20 cellular contexts compared by ENCODE assay signal in the genomic region with DNA sequence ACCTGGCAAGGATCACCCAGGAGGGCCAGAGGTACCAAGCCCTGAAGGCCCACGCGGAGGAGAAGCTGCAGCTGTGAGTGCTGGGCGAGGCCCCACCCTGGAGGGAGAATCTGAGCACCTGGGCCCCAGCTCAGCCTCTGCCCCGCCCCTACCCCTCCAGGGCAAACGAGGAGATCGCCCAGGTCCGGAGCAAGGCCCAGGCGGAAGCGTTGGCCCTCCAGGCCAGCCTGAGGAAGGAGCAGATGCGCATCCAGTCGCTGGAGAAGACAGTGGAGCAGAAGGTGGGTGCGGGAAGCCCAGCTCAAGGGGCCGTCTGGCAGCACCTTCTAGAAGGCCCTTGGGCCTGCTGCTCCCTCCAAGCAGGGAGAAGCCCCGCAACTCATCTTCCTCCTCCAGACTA. TPM values are rescaled to one million over a fixed set of nuclear protein-coding genes. Genes with fewer than 3 reads are reported as not detected.
A peak's percentile ranks its signal among the peaks of the same experiment; 100 is the strongest.
DNase-seq lines count a peak whose midpoint lies in the region; ATAC-seq and TF ChIP-seq lines count a peak whose summit lies in the region.
"Had no signal": no experiment of that assay in that cellular context is flagged by ENCODE, and none has a peak within 500 bp of the region (broad histone marks: within the 10 kb centered on the region; RNA-seq: fewer than 3 reads in every experiment).

No MANE protein-coding gene starts in this region.

- ATAC-seq in activated T-cell treated with anti-CD3 and anti-CD28 coated beads, Interleukin-2, amount 50 U/mL, for 4 hours = no peak
- ATAC-seq in right lobe of liver = no peak
- ATAC-seq: HCT116, K562, SK-N-SH treated with all-trans-retinoic acid at 6 μM for 48 hours had no signal

- no peak for DNase-seq in activated T-cell treated with anti-CD3 and anti-CD28 coated beads, Interleukin-2, amount 50 U/mL, for 24 hours
- no peak for DNase-seq in activated T-cell treated with anti-CD3 and anti-CD28 coated beads, Interleukin-2, amount 50 U/mL, for 4 hours
- DNase-seq in A673 (ENCODE audit: low spot score) (no peak), SK-N-MC (ENCODE audit: low read depth, low spot score) (no peak), right lobe of liver (no peak), HEK293T (ENCODE audit: extremely low spot score) (no peak), NCI-H748 treated with DMSO at 0.1 percent for 48 hours (lab: John Stamatoyannopoulos, UW) (no peak)
- DNase-seq in effector CD4-positive, alpha-beta T cell = no peak
- DNase-seq: EL, GF-D8, MM.1S, NCI-H1105, NCI-H146, NCI-H2029, NCI-H2227 treated with DMSO at 0.1 percent for 48 hours, NCI-H510A, SIG-M5 had no signal

- CTCF ChIA-PET in A673 (lab: Charles Lee) = no interaction called here
- CTCF ChIA-PET in HEK293T (lab: Yijun Ruan, JAX) = interaction anchor here (0.7 to 6.6 kb wide), 4 partner anchors 14 to 74 kb away, joined by 3 to 116 read pairs (median 4); no protein-coding TSS in a partner anchor

- H3K9me3 ChIP-seq in A673 (ENCODE audit: low read depth, low read length, poor library complexity, severe bottlenecking) (no peaks in the 10 kb centered on the region), SK-N-MC (ENCODE audit: low read depth, low read length) (no peaks in the 10 kb centered on the region), right lobe of liver (no peaks in the 10 kb centered on the region)

- BruUV-seq in A673 (replicated peaks; lab: Mats Ljungman, UMichigan) = TSS peak; percentile 33

- intact Hi-C loops in A673 (cut with micrococcal nuclease; ENCODE audit: unreplicated experiment) (no loop called here), right lobe of liver (cut with DNase I) (loop anchor here in 1 of 2 donors (10.0 kb wide), 1 partner anchor 160 kb away; no protein-coding TSS in a partner anchor)

- no peaks in the 10 kb centered on the region for H3K27me3 Mint-ChIP-seq in activated T-cell treated with anti-CD3 and anti-CD28 coated beads, Interleukin-2, amount 50 U/mL, for 24 hours
- no peaks in the 10 kb centered on the region for H3K27me3 Mint-ChIP-seq in activated T-cell treated with anti-CD3 and anti-CD28 coated beads, Interleukin-2, amount 50 U/mL, for 4 hours (ENCODE audit: low read depth)

- no peaks in the 10 kb centered on the region for H3K4me1 ChIP-seq in A673 (ENCODE audit: insufficient read depth, low read length, poor library complexity, severe bottlenecking)
- peaks cover 0 to 17% (median 3%) of the 10 kb centered on the region in 4 donors for H3K4me1 ChIP-seq in right lobe of liver

- H3K36me3 ChIP-seq in A673 (ENCODE audit: insufficient read depth, low read length, poor library complexity, severe bottlenecking) = peaks cover 48% of the 10 kb centered on the region
- H3K36me3 ChIP-seq in SK-N-MC (ENCODE audit: insufficient read depth, low read length) = peaks cover 39% of the 10 kb centered on the region
- H3K36me3 ChIP-seq in right lobe of liver = peaks cover 0 to 1% (median 0%) of the 10 kb centered on the region in 4 donors

- no peak overlapping the region for H3K4me3 ChIP-seq in A673 (ENCODE audit: low read depth, low read length, poor library complexity, severe bottlenecking)
- H3K4me3 ChIP-seq in SK-N-MC = no peak overlapping the region
- H3K4me3 ChIP-seq in right lobe of liver = no peak overlapping the region
- H3K4me3 ChIP-seq: K562 had no signal

- peaks cover 58% of the 10 kb centered on the region for H3K36me3 Mint-ChIP-seq in activated T-cell treated with anti-CD3 and anti-CD28 coated beads, Interleukin-2, amount 50 U/mL, for 24 hours (ENCODE audit: low read depth)
- H3K36me3 Mint-ChIP-seq in activated T-cell treated with anti-CD3 and anti-CD28 coated beads, Interleukin-2, amount 50 U/mL, for 4 hours (ENCODE audit: insufficient read depth) = peaks cover 9% of the 10 kb centered on the region

- H3K9ac ChIP-seq in SK-N-MC (ENCODE audit: insufficient read length) = no peak overlapping the region

- H3K4me1 Mint-ChIP-seq in activated T-cell treated with anti-CD3 and anti-CD28 coated beads, Interleukin-2, amount 50 U/mL, for 24 hours (ENCODE audit: low read depth) = no peaks in the 10 kb centered on the region
- H3K4me1 Mint-ChIP-seq in activated T-cell treated with anti-CD3 and anti-CD28 coated beads, Interleukin-2, amount 50 U/mL, for 4 hours (ENCODE audit: low read depth) = no peaks in the 10 kb centered on the region

- WGBS in right lobe of liver (ENCODE audit: insufficient coverage, low coverage, low lambda C conversion rate, missing lambda C conversion rate) = 79% methylated on average over 2 of the region's 14 CpGs

- no peak for TF ChIP-seq POLR2A in right lobe of liver (IDR thresholded peaks at IDR 0.05)

- no peak overlapping the region for H3K4me3 Mint-ChIP-seq in activated T-cell treated with anti-CD3 and anti-CD28 coated beads, Interleukin-2, amount 50 U/mL, for 24 hours
- no peak overlapping the region for H3K4me3 Mint-ChIP-seq in activated T-cell treated with anti-CD3 and anti-CD28 coated beads, Interleukin-2, amount 50 U/mL, for 4 hours

- POLR2A ChIA-PET in A673 (lab: Charles Lee; ENCODE audit: low non-redundant PET) = no interaction called here
- POLR2A ChIA-PET in HEK293T (lab: Yijun Ruan, JAX) = interaction anchor here (0.6 to 1.8 kb wide), 4 partner anchors 15 to 64 kb away, joined by 3 to 5 read pairs (median 4); a partner anchor contains a TSS

- no peaks in the 10 kb centered on the region for H3K9me3 Mint-ChIP-seq in activated T-cell treated with anti-CD3 and anti-CD28 coated beads, Interleukin-2, amount 50 U/mL, for 24 hours
- H3K9me3 Mint-ChIP-seq in activated T-cell treated with anti-CD3 and anti-CD28 coated beads, Interleukin-2, amount 50 U/mL, for 4 hours = no peaks in the 10 kb centered on the region

- H3K27me3 ChIP-seq in A673 (replicated peaks; ENCODE audit: insufficient read depth, low read depth, low read length, poor library complexity) (no peaks in the 10 kb centered on the region), right lobe of liver (no peaks in the 10 kb centered on the region)

- peak overlapping the region; percentile 67 for H3K27ac Mint-ChIP-seq in activated T-cell treated with anti-CD3 and anti-CD28 coated beads, Interleukin-2, amount 50 U/mL, for 24 hours

- TF ChIP-seq CTCF in A673 (conservative IDR thresholded peaks at IDR 0.05; ENCODE audit: low read depth, low read length) (no peak), right lobe of liver (IDR thresholded peaks at IDR 0.05) (no peak)

- H3K27ac ChIP-seq in A673 (ENCODE audit: low read depth, low read length, poor library complexity, severe bottlenecking) = no peak overlapping the region
- H3K27ac ChIP-seq in SK-N-MC = 0 out of 2 replicates have a peak overlapping the region, but pooled peaks have one; percentile 2
- peak overlapping the region; percentile 16 to 61 (median 33) for H3K27ac ChIP-seq in right lobe of liver

TF ChIP-seq in HEK293T, 16 proteins besides CTCF, POLR2A, EP300 and RAD21:
- TF ChIP-seq CTBP1 (IDR thresholded peaks at IDR 0.05; ENCODE audit: borderline replicate concordance) (no peak), LEF1 (IDR thresholded peaks at IDR 0.05; ENCODE audit: borderline replicate concordance) (no peak), TARDBP (IDR thresholded peaks at IDR 0.05) (no peak), SP1 (IDR thresholded peaks at IDR 0.05) (no peak), FOXA1 (IDR thresholded peaks at IDR 0.05) (no peak), FOXM1 (IDR thresholded peaks at IDR 0.05; ENCODE audit: borderline replicate concordance) (no peak), HDGF (IDR thresholded peaks at IDR 0.05; ENCODE audit: borderline replicate concordance) (no peak), BHLHE40 (IDR thresholded peaks at IDR 0.05; ENCODE audit: borderline replicate concordance) (no peak), L3MBTL2 (conservative IDR thresholded peaks at IDR 0.05) (no peak), ARNT (IDR thresholded peaks at IDR 0.05) (no peak), SUZ12 (IDR thresholded peaks at IDR 0.05) (no peak)
- TF ChIP-seq, protein P1, sequence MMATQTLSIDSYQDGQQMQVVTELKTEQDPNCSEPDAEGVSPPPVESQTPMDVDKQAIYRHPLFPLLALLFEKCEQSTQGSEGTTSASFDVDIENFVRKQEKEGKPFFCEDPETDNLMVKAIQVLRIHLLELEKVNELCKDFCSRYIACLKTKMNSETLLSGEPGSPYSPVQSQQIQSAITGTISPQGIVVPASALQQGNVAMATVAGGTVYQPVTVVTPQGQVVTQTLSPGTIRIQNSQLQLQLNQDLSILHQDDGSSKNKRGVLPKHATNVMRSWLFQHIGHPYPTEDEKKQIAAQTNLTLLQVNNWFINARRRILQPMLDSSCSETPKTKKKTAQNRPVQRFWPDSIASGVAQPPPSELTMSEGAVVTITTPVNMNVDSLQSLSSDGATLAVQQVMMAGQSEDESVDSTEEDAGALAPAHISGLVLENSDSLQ (IDR thresholded peaks at IDR 0.05) = no peak

RNA-seq across cellular contexts. Expression of a gene that starts 23.2 kb away (rescaled TPM):
- 10 to 100 TPM; 53.1 to 75.0 (median 69.3) TPM for total RNA-seq in activated T-cell treated with anti-CD3 and anti-CD28 coated beads, Interleukin-2, amount 50 U/mL, for 4 hours
- total RNA-seq in A673 (2021) (224 and 246 TPM in 2 replicates), right lobe of liver (1 to 10 TPM; 2.2 to 5.7 (median 4.8) TPM)

RNA-seq across cellular contexts. Expression of a gene that starts 23.4 kb away (rescaled TPM):
- total RNA-seq in activated T-cell treated with anti-CD3 and anti-CD28 coated beads, Interleukin-2, amount 50 U/mL, for 4 hours = 10 to 100 TPM; 17.4 to 21.8 (median 17.6) TPM
- total RNA-seq in A673 (2021) = 28.8 and 33.4 TPM in 2 replicates
- total RNA-seq in right lobe of liver = 10 to 100 TPM; 13.8 to 51.0 (median 25.4) TPM

RNA-seq across cellular contexts. Expression of a gene that starts 32.4 kb away (rescaled TPM):
- total RNA-seq in activated T-cell treated with anti-CD3 and anti-CD28 coated beads, Interleukin-2, amount 50 U/mL, for 4 hours = 100 to 1,000 TPM; 131 to 171 (median 147) TPM
- 85.5 and 89.5 TPM in 2 replicates for total RNA-seq in A673 (2021)
- 10 to 100 TPM; 13.1 to 30.8 (median 14.7) TPM for total RNA-seq in right lobe of liver

RNA-seq across cellular contexts. Expression of a gene that starts 48.5 kb away (rescaled TPM):
- under 1 TPM; 0.08 to 0.30 (median 0.29) TPM for total RNA-seq in activated T-cell treated with anti-CD3 and anti-CD28 coated beads, Interleukin-2, amount 50 U/mL, for 4 hours
- 4.7 and 5.5 TPM in 2 replicates for total RNA-seq in A673 (2021)
- 10 to 100 TPM; 14.3 to 30.0 (median 25.7) TPM for total RNA-seq in right lobe of liver

Comparison
In these comparisons a context has a peak if more than half of its experiments do, and no peak if none do; other contexts are left out.
1. RNA of a gene that starts 23.2 kb away (total RNA-seq): 224 to 246 TPM in A673 and 53.1 to 75.0 TPM in activated T-cell treated with anti-CD3 and anti-CD28 coated beads, Interleukin-2, amount 50 U/mL, for 4 hours; 2.2 to 5.7 TPM in right lobe of liver; every median in the first group is over 4 times any median in the second.